1 cellular context compared by ENCODE assay signal in genomic region chr3:146334151-146334550, GRCh38.
TF ChIP-seq lines count a peak whose summit lies in the region.

No MANE protein-coding gene starts in this region.

TF ChIP-seq in SK-N-SH, 30 proteins besides CTCF, POLR2A, EP300 and RAD21 (continued from another document):
- TF ChIP-seq RFX5 (IDR thresholded peaks at IDR 0.05; ENCODE audit: low read length) (no peak), GABPA (IDR thresholded peaks at IDR 0.05; ENCODE audit: low read depth) (no peak), YY1 (IDR thresholded peaks at IDR 0.05; ENCODE audit: low read depth) (no peak)
